ENCODE assay signal across 9 cellular contexts in genomic region chr17:50051082-50051576, GRCh38. TPM values are rescaled to one million over a fixed set of nuclear protein-coding genes. Genes with fewer than 3 reads are reported as not detected.
A peak's percentile ranks its signal among the peaks of the same experiment; 100 is the strongest.
DNase-seq lines count a peak whose midpoint lies in the region; ATAC-seq and TF ChIP-seq lines count a peak whose summit lies in the region.
"Had no signal": no experiment of that assay in that cellular context is flagged by ENCODE, and none has a peak within 500 bp of the region (broad histone marks: within the 10 kb centered on the region; RNA-seq: fewer than 3 reads in every experiment).

No MANE protein-coding gene starts in this region.

- no peak overlapping the region for H2AFZ ChIP-seq in PC-9
- H2AFZ ChIP-seq in neuronal stem cell (ENCODE audit: low read length) = peak overlapping the region; percentile 22

- no peak overlapping the region for H3K4ac ChIP-seq in neuronal stem cell (ENCODE audit: low read length)

- no peak overlapping the region for H2BK12ac ChIP-seq in neuronal stem cell (ENCODE audit: low read length)

- peaks cover 0 to 6% of the 10 kb centered on the region in 2 donors for H3K36me3 Mint-ChIP-seq in activated naive CD4-positive, alpha-beta T cell treated with anti-CD3 and anti-CD28 coated beads, Interleukin-2, amount 50 U/mL, for 72 hours
- H3K36me3 Mint-ChIP-seq in endothelial cell (ENCODE audit: low read depth, unreplicated experiment) = no peaks in the 10 kb centered on the region

- peak overlapping the region; percentile 97 for H3K27ac ChIP-seq in PC-9
- no peak overlapping the region for H3K27ac ChIP-seq in neuronal stem cell (replicated peaks; ENCODE audit: low read length)

- no peak for TF ChIP-seq CTCF in PC-9 (conservative IDR thresholded peaks at IDR 0.05)
- TF ChIP-seq CTCF in endothelial cell (IDR thresholded peaks at IDR 0.05; ENCODE audit: unreplicated experiment) = no peak

- no peak overlapping the region for H4K91ac ChIP-seq in neuronal stem cell (ENCODE audit: low read depth, low read length, poor library complexity)

- peaks cover 11% of the 10 kb centered on the region for H3K27me3 Mint-ChIP-seq in endothelial cell (ENCODE audit: unreplicated experiment)

- CTCF ChIA-PET in PC-9 (lab: Charles Lee) = no interaction called here

- H2AK5ac ChIP-seq in neuronal stem cell (ENCODE audit: low read depth, low read length) = peak overlapping the region; percentile 10

- H3K79me2 ChIP-seq in PC-9 (ENCODE audit: low read depth) = peaks cover 21% of the 10 kb centered on the region

- H2BK15ac ChIP-seq in neuronal stem cell (ENCODE audit: low read length) = no peak overlapping the region

- no peak overlapping the region for H2BK120ac ChIP-seq in neuronal stem cell (ENCODE audit: low read depth, low read length)

- H3F3A ChIP-seq in PC-9 (ENCODE audit: insufficient read depth, low read depth) = peaks cover 66% of the 10 kb centered on the region

- no peaks in the 10 kb centered on the region for H4K20me1 ChIP-seq in PC-9 (ENCODE audit: insufficient read depth)

- H3K27me3 ChIP-seq in PC-9 (ENCODE audit: insufficient read depth, low read depth) (no peaks in the 10 kb centered on the region), neuronal stem cell (ENCODE audit: control insufficient read depth in 3 of 3, insufficient read depth in 3 of 3, low read depth in 1 of 3, low read length in 3 of 3) (peaks cover 0 to 14% (median 1%) of the 10 kb centered on the region in 3 experiments)

- peak; percentile 76 to 77 for ATAC-seq in activated naive CD4-positive, alpha-beta T cell treated with anti-CD3 and anti-CD28 coated beads, Interleukin-2, amount 50 U/mL, for 72 hours
- ATAC-seq in GM21825 (IDR thresholded peaks at IDR 0.05; ENCODE audit: unreplicated experiment) = no peak

- peaks cover 0 to 5% of the 10 kb centered on the region in 2 donors for H3K9me3 Mint-ChIP-seq in activated naive CD4-positive, alpha-beta T cell treated with anti-CD3 and anti-CD28 coated beads, Interleukin-2, amount 50 U/mL, for 72 hours
- no peaks in the 10 kb centered on the region for H3K9me3 Mint-ChIP-seq in endothelial cell (ENCODE audit: unreplicated experiment)
- H3K9me3 Mint-ChIP-seq: IgD-negative memory B cell had no signal

- H3K4me3 ChIP-seq in PC-9 (peak overlapping the region; percentile 17; the same call in 1 of the 2 replicates), neuronal stem cell (ENCODE audit: low read length in 2 of 2) (no peak overlapping the region)

- H3K9ac ChIP-seq in neuronal stem cell (ENCODE audit: low read depth, low read length, poor library complexity) = no peak overlapping the region

- peaks cover 4% of the 10 kb centered on the region for H3K4me1 Mint-ChIP-seq in endothelial cell (ENCODE audit: unreplicated experiment)

- H3K36me3 ChIP-seq in PC-9 (ENCODE audit: low read depth) = no peaks in the 10 kb centered on the region
- no peaks in the 10 kb centered on the region for H3K36me3 ChIP-seq in neuronal stem cell (replicated peaks in 1 of 2; ENCODE audit: control insufficient read depth in 2 of 2, insufficient read depth in 2 of 2, low read length in 2 of 2)

- no peaks in the 10 kb centered on the region for H3K79me1 ChIP-seq in neuronal stem cell (ENCODE audit: low read depth, low read length)

- H3K9me3 ChIP-seq in PC-9 (ENCODE audit: insufficient read depth, low read depth) (no peaks in the 10 kb centered on the region), neuronal stem cell (replicated peaks in 1 of 2; ENCODE audit: control insufficient read depth in 2 of 2, insufficient read depth in 1 of 2, low read depth in 1 of 2, low read length in 2 of 2) (no peaks in the 10 kb centered on the region)

- DNase-seq in GDM1 (lab: John Stamatoyannopoulos, UW) = peak; percentile 34
- DNase-seq in PC-9 = peak; percentile 95 to 98
- peak; percentile 76 to 79 for DNase-seq in activated naive CD4-positive, alpha-beta T cell treated with anti-CD3 and anti-CD28 coated beads, Interleukin-2, amount 50 U/mL, for 72 hours (ENCODE audit: low spot score in 2 of 2)
- no peak for DNase-seq in neuronal stem cell (ENCODE audit: low spot score)
- DNase-seq in SK-N-DZ (ENCODE audit: low spot score) = no peak
- DNase-seq in C1 segment of cervical spinal cord (lab: John Stamatoyannopoulos, UW) = no peak
- DNase-seq in endothelial cell (ENCODE audit: low spot score) = no peak

- no peak overlapping the region for H4K8ac ChIP-seq in neuronal stem cell (ENCODE audit: low read depth, low read length)

- H3K23ac ChIP-seq in neuronal stem cell (ENCODE audit: low read depth, low read length, poor library complexity) = no peak overlapping the region

- H3K27ac Mint-ChIP-seq in activated naive CD4-positive, alpha-beta T cell treated with anti-CD3 and anti-CD28 coated beads, Interleukin-2, amount 50 U/mL, for 72 hours = peak overlapping the region; percentile 69 to 94
- no peak overlapping the region for H3K27ac Mint-ChIP-seq in endothelial cell (ENCODE audit: unreplicated experiment)

- POLR2A ChIA-PET in PC-9 (lab: Charles Lee; ENCODE audit: unreplicated experiment) = no interaction called here

- no peak overlapping the region for H2BK5ac ChIP-seq in neuronal stem cell (ENCODE audit: low read length)

- H3K9me2 ChIP-seq in PC-9 (ENCODE audit: insufficient read depth) = no peaks in the 10 kb centered on the region

- no TSS peak for BruUV-seq in PC-9 (replicated peaks; lab: Mats Ljungman, UMichigan)

- peak overlapping the region; percentile 44 for H3K14ac ChIP-seq in neuronal stem cell (ENCODE audit: low read length)

- no peak overlapping the region for H3K18ac ChIP-seq in neuronal stem cell (ENCODE audit: low read length)

- no peak overlapping the region for H3K4me3 Mint-ChIP-seq in endothelial cell (ENCODE audit: unreplicated experiment)

- no CpG with 5 or more reads among the region's 4 CpGs for whole genome bisulfite sequencing in neuronal stem cell (ENCODE audit: extremely low coverage in 2 of 2, insufficient read length in 2 of 2, insufficient replicate concordance in 1 of 2), 2 donors

- H3K4me2 ChIP-seq in PC-9 (peak overlapping the region; percentile 92), neuronal stem cell (ENCODE audit: insufficient read depth, low read length, poor library complexity, severe bottlenecking) (no peak overlapping the region)

- H3K4me1 ChIP-seq in PC-9 (replicated peaks; ENCODE audit: insufficient read depth) = peaks cover 87% of the 10 kb centered on the region
- H3K4me1 ChIP-seq in neuronal stem cell (ENCODE audit: control insufficient read depth in 2 of 2, insufficient read depth in 1 of 2, low read depth in 1 of 2, low read length in 2 of 2) = peaks cover 13 to 35% of the 10 kb centered on the region in 2 donors

- intact Hi-C loops in PC-9 (cut with micrococcal nuclease; ENCODE audit: unreplicated experiment) = loop anchor here (1.0 kb wide), 3 partner anchors 8 to 23 kb away; no protein-coding TSS in a partner anchor

RNA-seq across cellular contexts. Expression of gene ITGA3, which starts 4.8 kb away (rescaled TPM):
- 291 and 327 TPM in 2 replicates for total RNA-seq in PC-9 (2021)
- 10 to 100 TPM in 1 of 2 donors, 1 to 10 TPM in 1; 7.4 to 40.7 TPM for total RNA-seq in activated naive CD4-positive, alpha-beta T cell treated with anti-CD3 and anti-CD28 coated beads, Interleukin-2, amount 50 U/mL, for 72 hours
- polyA plus RNA-seq in neuronal stem cell (2013, experiment 1 of 2) = 8.3 TPM
- polyA plus RNA-seq in neuronal stem cell (2013, experiment 2 of 2) = 6.8 TPM
- polyA plus RNA-seq in SK-N-DZ (2014; cell fraction: cytosol; rRNA removed) = 0.78 and 1.8 TPM in 2 replicates
- 1.8 and 3.1 TPM in 2 replicates for polyA plus RNA-seq in SK-N-DZ (2014; cell fraction: nucleus; rRNA removed)
- 5.0 TPM for total RNA-seq in endothelial cell (ENCODE audit: unreplicated experiment)

RNA-seq across cellular contexts. Expression of gene PDK2, which starts 44.0 kb away (rescaled TPM):
- total RNA-seq in PC-9 (2021) (38.6 and 58.7 TPM in 2 replicates), endothelial cell (ENCODE audit: unreplicated experiment) (37.1 TPM)
- 10 to 100 TPM; 14.3 to 18.7 TPM for total RNA-seq in activated naive CD4-positive, alpha-beta T cell treated with anti-CD3 and anti-CD28 coated beads, Interleukin-2, amount 50 U/mL, for 72 hours
- 40.5 TPM for polyA plus RNA-seq in neuronal stem cell (2013, experiment 1 of 2)
- polyA plus RNA-seq in neuronal stem cell (2013, experiment 2 of 2) = 39.2 TPM
- polyA plus RNA-seq in SK-N-DZ (2014; cell fraction: cytosol; rRNA removed) = 24.2 and 27.4 TPM in 2 replicates
- 17.1 and 34.6 TPM in 2 replicates for polyA plus RNA-seq in SK-N-DZ (2014; cell fraction: nucleus; rRNA removed)

RNA-seq across cellular contexts. Expression of gene DLX3, which starts 56.1 kb away (rescaled TPM):
- total RNA-seq in PC-9 (2021) (1.2 and 2.0 TPM in 2 replicates), endothelial cell (ENCODE audit: unreplicated experiment) (0.13 TPM)
- under 1 TPM in 1 of 2 donors, not detected in 1; 0.10 TPM for total RNA-seq in activated naive CD4-positive, alpha-beta T cell treated with anti-CD3 and anti-CD28 coated beads, Interleukin-2, amount 50 U/mL, for 72 hours
- polyA plus RNA-seq in neuronal stem cell (2013, experiment 1 of 2) = 1.2 TPM
- polyA plus RNA-seq in neuronal stem cell (2013, experiment 2 of 2) = 1.1 TPM
- polyA plus RNA-seq in SK-N-DZ (2014; cell fraction: cytosol; rRNA removed) = not detected in 2 replicates
- not detected in 2 replicates for polyA plus RNA-seq in SK-N-DZ (2014; cell fraction: nucleus; rRNA removed)
- polyA plus RNA-seq: IgD-negative memory B cell had no signal

Comparison
In these comparisons a context has a peak if more than half of its experiments do, and no peak if none do; other contexts are left out.
1. DNase-seq: peak in GDM1 (single experiment), PC-9 (2 of 2) and activated naive CD4-positive, alpha-beta T cell treated with anti-CD3 and anti-CD28 coated beads, Interleukin-2, amount 50 U/mL, for 72 hours (2 of 2); none in neuronal stem cell (single experiment), SK-N-DZ (single experiment), C1 segment of cervical spinal cord (0 of 14) and endothelial cell (single experiment).